Comparison of ENCODE assay signal across 33 cellular contexts in genomic region chr12:114605918-114606317, GRCh38.
"Had no signal": no experiment of that assay in that cellular context is flagged by ENCODE, and none has a peak within 500 bp of the region (broad histone marks: within the 10 kb centered on the region; RNA-seq: fewer than 3 reads in every experiment).

No MANE protein-coding gene starts in this region.

- H3K9me3 ChIP-seq: adrenal gland, ascending aorta, body of pancreas had no signal

- H3K36me3 ChIP-seq: adrenal gland, ascending aorta, brain microvascular endothelial cell, breast epithelium, cardiac muscle cell had no signal

- DNase-seq: activated effector memory CD4-positive, alpha-beta T cell treated with anti-CD3 and anti-CD28 coated beads, Interleukin-2, amount 50 U/mL, for 16 hours; activated effector memory CD4-positive, alpha-beta T cell treated with Interleukin-2 at 50 U/mL for 16 hours; activated gamma-delta T cell; activated gamma-delta T cell treated with Interleukin-2 at 50 U/mL for 16 hours; activated naive CD4-positive, alpha-beta T cell; activated naive CD4-positive, alpha-beta T cell treated with anti-CD3 and anti-CD28 coated beads for 36 hours; activated naive CD4-positive, alpha-beta T cell treated with anti-CD3 and anti-CD28 coated beads, Interleukin-2, amount 10 ng/mL, durations not matched to agents 7 days and 5 days; activated naive CD4-positive, alpha-beta T cell treated with anti-CD3 and anti-CD28 coated beads, Interleukin-2, amount 50 U/mL, for 16 hours; activated naive CD4-positive, alpha-beta T cell treated with Interleukin-2 at 50 U/mL for 16 hours; activated naive CD8-positive, alpha-beta T cell treated with anti-CD3 and anti-CD28 coated beads for 36 hours; activated naive CD8-positive, alpha-beta T cell treated with anti-CD3 and anti-CD28 coated beads, Interleukin-2, amount 10 ng/mL, durations not matched to agents 7 days and 5 days; activated naive CD8-positive, alpha-beta T cell treated with anti-CD3 and anti-CD28 coated beads, Interleukin-2, amount 50 U/mL, for 24 hours; activated T-cell treated with anti-CD3 and anti-CD28 coated beads, Interleukin-2, amount 50 U/mL, for 24 hours; activated T-cell treated with anti-CD3 and anti-CD28 coated beads, Interleukin-2, amount 50 U/mL, for 4 hours; activated T-cell treated with anti-CD3 and anti-CD28 coated beads, Interleukin-2, amount 50 U/mL, for 48 hours; activated T-cell treated with anti-CD3 and anti-CD28 coated beads, Interleukin-2, amount 50 U/mL, for 72 hours; adrenal gland; amniotic stem cell; amygdala; anterior cingulate cortex; aorta; body of pancreas; brain microvascular endothelial cell; caudate nucleus; central memory CD4-positive, alpha-beta T cell; cerebellar nuclear complex had no signal

- H3K4me3 ChIP-seq: adrenal gland, ascending aorta, body of pancreas, breast epithelium, cardiac muscle cell had no signal

- H3K27ac ChIP-seq: adrenal gland, ascending aorta, body of pancreas, brain microvascular endothelial cell, breast epithelium, cardiac muscle cell had no signal

- H3K27me3 ChIP-seq: adrenal gland, ascending aorta, body of pancreas, brain microvascular endothelial cell, breast epithelium, cardiac muscle cell had no signal

- H3K4me1 ChIP-seq: adrenal gland, ascending aorta, body of pancreas, breast epithelium had no signal

- FAIRE-seq: astrocyte, bronchial epithelial cell had no signal

- ATAC-seq: activated naive CD4-positive, alpha-beta T cell treated with anti-CD3 and anti-CD28 coated beads, Interleukin-2, amount 50 U/mL, for 72 hours; activated naive CD8-positive, alpha-beta T cell treated with anti-CD3 and anti-CD28 coated beads, Interleukin-2, amount 50 U/mL, for 24 hours; activated T-cell treated with anti-CD3 and anti-CD28 coated beads, Interleukin-2, amount 50 U/mL, for 4 hours; activated T-cell treated with anti-CD3 and anti-CD28 coated beads, Interleukin-2, amount 50 U/mL, for 72 hours; activated T-helper 17 cell treated with anti-CD3 and anti-CD28 coated beads, Interleukin-2, amount 50 U/mL, for 72 hours; body of pancreas had no signal
